Comparison of ENCODE assay signal across 17 cellular contexts in the genomic region with DNA sequence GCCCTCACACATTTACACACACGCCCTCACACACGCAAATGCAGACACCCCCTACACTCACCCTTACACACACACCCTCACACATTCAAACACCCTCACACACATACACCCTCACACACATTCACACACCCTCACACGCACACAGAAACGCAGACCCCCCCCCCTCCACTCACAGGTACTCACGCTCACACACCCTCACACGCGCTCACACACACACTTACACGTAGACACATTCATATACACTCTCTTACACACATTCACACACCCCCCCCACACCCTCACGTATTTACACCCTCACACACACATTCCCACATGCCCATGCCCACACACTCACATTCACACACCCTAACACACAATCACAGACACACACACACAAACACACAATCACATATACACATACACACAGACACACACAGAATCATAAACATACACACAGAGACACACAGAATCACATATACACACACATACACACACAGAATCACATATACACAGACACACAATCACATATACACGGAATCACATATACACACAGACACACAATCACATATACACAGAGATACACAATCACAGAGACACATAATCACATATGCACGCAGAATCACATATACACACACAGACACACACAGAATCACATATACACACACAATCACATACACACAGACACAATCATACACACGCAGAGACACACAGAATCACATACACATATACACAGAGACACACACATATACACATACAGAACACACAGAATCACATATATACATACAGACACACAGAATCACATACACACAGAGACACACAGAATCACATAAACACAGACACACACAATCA.
DNase-seq lines count a peak whose midpoint lies in the region; ATAC-seq, FAIRE-seq and TF ChIP-seq lines count a peak whose summit lies in the region.
"Had no signal": no experiment of that assay in that cellular context is flagged by ENCODE, and none has a peak within 500 bp of the region (broad histone marks: within the 10 kb centered on the region; RNA-seq: fewer than 3 reads in every experiment).

No MANE protein-coding gene starts in this region.

- H3K4me3 ChIP-seq in HUES6 (ENCODE audit: low read depth, low read length) (peak overlapping the region; percentile 70), parathyroid adenoma (ENCODE audit: low read depth, low read length) (no peak overlapping the region)
- H3K4me3 ChIP-seq: uterus had no signal

- H3K27me3 ChIP-seq in HUES6 (ENCODE audit: control insufficient read depth, insufficient read depth, low read length) (peaks cover 63% of the 10 kb centered on the region), parathyroid adenoma (ENCODE audit: control insufficient read depth, insufficient read depth, low read length) (peaks cover 8% of the 10 kb centered on the region)
- H3K27me3 ChIP-seq: uterus had no signal

- no peaks in the 10 kb centered on the region for H3K79me2 ChIP-seq in parathyroid adenoma

- DNase-seq in GM12891 (ENCODE audit: insufficient read length, low spot score) (no peak), frontal cortex (ENCODE audit: low spot score in 2 of 2) (no peak), NCI-H146 (lab: John Stamatoyannopoulos, UW) (no peak), SKM-1 treated with dmso at 0.1 percent for 144 hours (lab: John Stamatoyannopoulos, UW; ENCODE audit: unreplicated experiment) (no peak)
- DNase-seq: activated T-cell treated with anti-CD3 and anti-CD28 coated beads for 4 hours, AML-193, MM.1S, NCI-H446, SW 1271, uterus had no signal

- no peak for ATAC-seq in GM19455 (IDR thresholded peaks at IDR 0.05; ENCODE audit: unreplicated experiment)

- H3K9me3 ChIP-seq in HUES6 (ENCODE audit: control insufficient read depth, insufficient read depth, low read depth, low read length) = no peaks in the 10 kb centered on the region
- H3K9me3 ChIP-seq in parathyroid adenoma (ENCODE audit: control insufficient read depth, low read length) = no peaks in the 10 kb centered on the region
- H3K9me3 ChIP-seq: left lung, stomach, uterus had no signal

- no peak for TF ChIP-seq CTCF in parathyroid adenoma (IDR thresholded peaks at IDR 0.05)

- H3K36me3 ChIP-seq in HUES6 (ENCODE audit: control insufficient read depth, insufficient read depth, low read length) = no peaks in the 10 kb centered on the region
- no peaks in the 10 kb centered on the region for H3K36me3 ChIP-seq in parathyroid adenoma (ENCODE audit: control insufficient read depth, insufficient read depth, low read length)
- H3K36me3 ChIP-seq: left lung, stomach, uterus had no signal

- H3K9ac ChIP-seq in HUES6 (ENCODE audit: low read length) = no peak overlapping the region
- no peak overlapping the region for H3K9ac ChIP-seq in parathyroid adenoma

- FAIRE-seq in GM12891 (lab: Jason Lieb, UNC) (peak; percentile 69), frontal cortex (lab: Jason Lieb, UNC) (peak; percentile 53)
- FAIRE-seq: G401.6, TTC549 had no signal

- H3K4me2 ChIP-seq in parathyroid adenoma (ENCODE audit: low read length) = peak overlapping the region; percentile 56

- H3K4me1 ChIP-seq in HUES6 (ENCODE audit: control insufficient read depth, insufficient read depth, low read length) (peaks cover 10% of the 10 kb centered on the region), parathyroid adenoma (peaks cover 3% of the 10 kb centered on the region)

- no peak overlapping the region for H2AFZ ChIP-seq in parathyroid adenoma

- TF ChIP-seq POLR2A in GM12891 (IDR thresholded peaks at IDR 0.05; ENCODE audit: low read depth, low read length) = no peak

- H3K27ac ChIP-seq in HUES6 (ENCODE audit: low read depth, low read length) (no peak overlapping the region), parathyroid adenoma (no peak overlapping the region)
- H3K27ac ChIP-seq: stomach, uterus had no signal

TF ChIP-seq in GM12891, 5 proteins besides CTCF, POLR2A, EP300 and RAD21:
- no peak for TF ChIP-seq TAF1 (IDR thresholded peaks at IDR 0.05; ENCODE audit: low read depth, low read length)
- no peak for TF ChIP-seq PAX5 (IDR thresholded peaks at IDR 0.05; ENCODE audit: insufficient read depth, low read length, severe bottlenecking)
- no peak for TF ChIP-seq POU2F2 (IDR thresholded peaks at IDR 0.05; ENCODE audit: low read depth, low read length)
- no peak for TF ChIP-seq SPI1 (IDR thresholded peaks at IDR 0.05; ENCODE audit: low read depth, low read length)
- TF ChIP-seq POLR2AphosphoS5 (IDR thresholded peaks at IDR 0.05; ENCODE audit: low read depth, low read length) = no peak
TF ChIP-seq in GM12891: peak in this region for 0.
